19 cellular contexts compared by ENCODE assay signal in the genomic region with DNA sequence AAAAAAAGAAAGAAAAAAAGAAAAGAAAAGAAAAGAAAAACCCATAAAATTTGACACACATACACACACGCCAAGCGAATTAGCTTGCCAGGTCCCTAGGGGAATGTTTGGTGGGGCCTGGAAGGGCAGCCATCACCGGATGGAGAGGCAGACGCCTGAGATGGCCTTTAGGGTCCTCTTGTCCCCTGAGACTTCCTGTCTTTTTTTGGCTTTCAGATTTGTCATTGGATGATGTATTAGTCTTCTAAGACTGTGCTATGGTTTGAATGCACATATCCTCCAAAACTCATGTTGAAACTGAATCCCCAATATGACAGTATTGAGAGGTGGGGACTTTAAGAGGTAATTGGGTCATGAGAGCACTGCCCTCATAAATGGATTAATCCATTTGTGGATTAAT.
DNase-seq lines count a peak whose midpoint lies in the region; ATAC-seq and TF ChIP-seq lines count a peak whose summit lies in the region.
"Had no signal": no experiment of that assay in that cellular context is flagged by ENCODE, and none has a peak within 500 bp of the region (broad histone marks: within the 10 kb centered on the region; RNA-seq: fewer than 3 reads in every experiment).

No MANE protein-coding gene starts in this region.

- H3K27ac ChIP-seq in esophagus squamous epithelium (peak overlapping the region in 3 of 4 donors; percentile 83 to 92 (median 88)), skeletal muscle tissue (ENCODE audit: low read depth, low read length) (peak overlapping the region; percentile 90)

- TF ChIP-seq POLR2A in esophagus squamous epithelium (IDR thresholded peaks at IDR 0.05) = no peak

- no peak for TF ChIP-seq CTCF in esophagus squamous epithelium (IDR thresholded peaks at IDR 0.05)

- H3K9me3 ChIP-seq in esophagus squamous epithelium (no peaks in the 10 kb centered on the region), skeletal muscle tissue (ENCODE audit: control insufficient read depth in 3 of 3, low read length in 3 of 3) (no peaks in the 10 kb centered on the region)
- H3K9me3 ChIP-seq: SK-N-SH, testis had no signal

- no peak overlapping the region for H3K9ac ChIP-seq in skeletal muscle tissue (ENCODE audit: low read depth in 1 of 3, low read length in 3 of 3)
- H3K9ac ChIP-seq: SK-N-SH had no signal

- intact Hi-C loops in esophagus squamous epithelium (cut with DNase I) = no loop called here

- 91% methylated on average over 4 of the region's 4 CpGs for WGBS in esophagus squamous epithelium, 2 donors

- H3K27me3 ChIP-seq in esophagus squamous epithelium (no peaks in the 10 kb centered on the region), skeletal muscle tissue (ENCODE audit: control insufficient read depth in 3 of 3, insufficient read depth in 3 of 3, low read length in 3 of 3) (no peaks in the 10 kb centered on the region)
- H3K27me3 ChIP-seq: testis had no signal

- ATAC-seq in GM21737 (IDR thresholded peaks at IDR 0.05; ENCODE audit: unreplicated experiment) (peak; percentile 54), GM21576 (IDR thresholded peaks at IDR 0.05; ENCODE audit: unreplicated experiment) (no peak)
- ATAC-seq: activated T-helper 17 cell treated with anti-CD3 and anti-CD28 coated beads, Interleukin-2, amount 50 U/mL, for 72 hours; GM23338; PC-3 had no signal

- H3K4me1 ChIP-seq in esophagus squamous epithelium (peaks cover 7 to 77% (median 33%) of the 10 kb centered on the region in 3 donors), skeletal muscle tissue (ENCODE audit: control insufficient read depth in 3 of 3, insufficient read depth in 3 of 3, low read length in 3 of 3) (peaks cover 64 to 80% (median 77%) of the 10 kb centered on the region in 3 donors)

- DNase-seq in activated CD4-positive, CD25-positive, alpha-beta regulatory T cell treated with anti-CD3 and anti-CD28 coated beads, Interleukin-2, amount 50 U/mL, for 72 hours = peak; percentile 4
- no peak for DNase-seq in activated CD4-positive, CD25-positive, alpha-beta regulatory T cell (lab: John Stamatoyannopoulos, UW)
- DNase-seq in esophagus squamous epithelium (lab: John Stamatoyannopoulos, UW) = no peak
- DNase-seq in ureter (ENCODE audit: low spot score) = no peak
- no peak for DNase-seq in cerebellar nuclear complex (lab: John Stamatoyannopoulos, UW)
- DNase-seq: activated CD4-positive, alpha-beta memory T cell treated with anti-CD3 and anti-CD28 coated beads for 36 hours; C1 segment of cervical spinal cord; DMS153; hypothalamus; NCI-H187; NCI-H524 treated with DMSO at 0.1 percent for 48 hours; PC-3; SK-N-SH; testis had no signal

- H3K4me3 ChIP-seq in esophagus squamous epithelium (no peak overlapping the region), skeletal muscle tissue (ENCODE audit: low read length in 3 of 3) (no peak overlapping the region)
- H3K4me3 ChIP-seq: GM23338, testis had no signal

- no peaks in the 10 kb centered on the region for H3K36me3 ChIP-seq in esophagus squamous epithelium
- no peaks in the 10 kb centered on the region for H3K36me3 ChIP-seq in skeletal muscle tissue (ENCODE audit: control insufficient read depth in 3 of 3, insufficient read depth in 3 of 3, low read length in 3 of 3)
